ENCODE assay signal across 16 cellular contexts in the genomic region with DNA sequence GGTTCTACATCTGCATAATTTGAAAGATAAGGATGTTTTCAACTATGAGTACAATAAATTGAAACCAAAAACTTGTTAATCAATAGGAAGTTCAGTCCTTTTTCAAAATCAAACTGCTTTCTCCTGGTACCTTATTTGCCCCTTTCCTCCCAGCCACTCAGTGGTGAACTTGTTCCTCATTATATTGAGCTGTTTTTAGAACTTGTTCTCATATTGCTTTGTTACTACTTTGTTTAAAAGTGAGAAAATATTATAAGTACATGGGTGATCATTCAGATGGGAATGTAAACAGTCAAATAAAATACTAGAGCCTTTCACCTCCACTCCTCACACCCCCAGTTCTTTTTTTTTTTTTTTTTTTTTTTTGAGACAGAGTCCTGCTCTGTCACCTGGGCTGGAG. TPM values are rescaled to one million over a fixed set of nuclear protein-coding genes. Genes with fewer than 3 reads are reported as not detected.
A peak's percentile ranks its signal among the peaks of the same experiment; 100 is the strongest.
DNase-seq lines count a peak whose midpoint lies in the region; ATAC-seq and TF ChIP-seq lines count a peak whose summit lies in the region.
"Had no signal": no experiment of that assay in that cellular context is flagged by ENCODE, and none has a peak within 500 bp of the region (broad histone marks: within the 10 kb centered on the region; RNA-seq: fewer than 3 reads in every experiment).

No MANE protein-coding gene starts in this region.

- no peak overlapping the region for H3K27ac ChIP-seq in CD4-positive, alpha-beta T cell (ENCODE audit: low read depth, low read length)
- H3K27ac ChIP-seq in left lung (no peak overlapping the region), gastrocnemius medialis (peak overlapping the region in 3 of 4 donors; percentile 14 to 76 (median 16)), suprapubic skin (no peak overlapping the region), uterus (no peak overlapping the region)
- H3K27ac ChIP-seq: BLaER1 treated with 17β-estradiol and CSF1 and Interleukin-3, amounts not matched to agents 10 nM and 100 nM had no signal

- H3K9me3 Mint-ChIP-seq in CD4-positive, alpha-beta T cell, result no peaks in the 10 kb centered on the region
- no peaks in the 10 kb centered on the region for H3K9me3 Mint-ChIP-seq in activated T-helper 17 cell treated with anti-CD3 and anti-CD28 coated beads, Interleukin-2, amount 50 U/mL, for 72 hours
- H3K9me3 Mint-ChIP-seq: CD4-positive, CD25-positive, alpha-beta regulatory T cell; H9 had no signal

- intact Hi-C loops in CD4-positive, alpha-beta T cell (cut with DNase I, micrococcal nuclease), result no loop called here
- intact Hi-C loops in left lung (cut with DNase I), result no loop called here
- intact Hi-C loops in gastrocnemius medialis (cut with DNase I; ENCODE audit: low total_unique reads), result loop anchor here (5.0 kb wide), 1 partner anchor 181 kb away; the partner anchor contains the start of gene DNAJB6
- intact Hi-C loops in uterus (cut with DNase I; ENCODE audit: low total_unique reads), result no loop called here

- in situ Hi-C loops in gastrocnemius medialis (cut with MboI; ENCODE audit: low sequenced_read_pairs in 4 of 4), result no loop called here

- TF ChIP-seq POLR2A in gastrocnemius medialis (IDR thresholded peaks at IDR 0.05) (no peak), suprapubic skin (IDR thresholded peaks at IDR 0.05) (no peak), uterus (IDR thresholded peaks at IDR 0.05) (no peak)

- TF ChIP-seq CTCF in CD4-positive, alpha-beta T cell (IDR thresholded peaks at IDR 0.05), result no peak
- no peak for TF ChIP-seq CTCF in left lung (IDR thresholded peaks at IDR 0.05)
- TF ChIP-seq CTCF in gastrocnemius medialis (IDR thresholded peaks at IDR 0.05 in 4 of 5, conservative IDR thresholded peaks at IDR 0.05 in 1 of 5), result no peak
- TF ChIP-seq CTCF in suprapubic skin (IDR thresholded peaks at IDR 0.05), result no peak
- TF ChIP-seq CTCF in uterus (IDR thresholded peaks at IDR 0.05), result no peak

- H3K36me3 ChIP-seq in left lung, result no peaks in the 10 kb centered on the region
- no peaks in the 10 kb centered on the region for H3K36me3 ChIP-seq in gastrocnemius medialis
- no peaks in the 10 kb centered on the region for H3K36me3 ChIP-seq in suprapubic skin
- H3K36me3 ChIP-seq in uterus, result no peaks in the 10 kb centered on the region

- no peak for TF ChIP-seq EP300 in suprapubic skin (IDR thresholded peaks at IDR 0.05)

- peaks cover 34% of the 10 kb centered on the region for H3K36me3 Mint-ChIP-seq in CD4-positive, alpha-beta T cell (ENCODE audit: low read depth)
- peaks cover 42% of the 10 kb centered on the region for H3K36me3 Mint-ChIP-seq in activated T-helper 17 cell treated with anti-CD3 and anti-CD28 coated beads, Interleukin-2, amount 50 U/mL, for 72 hours (ENCODE audit: low read depth)

- H3K4me1 ChIP-seq in left lung, result peaks cover 4 to 8% of the 10 kb centered on the region in 2 donors
- H3K4me1 ChIP-seq in gastrocnemius medialis, result peaks cover 71 to 76% of the 10 kb centered on the region in 2 donors
- H3K4me1 ChIP-seq in suprapubic skin, result peaks cover 2% of the 10 kb centered on the region
- H3K4me1 ChIP-seq in uterus, result no peaks in the 10 kb centered on the region

- no peak for ATAC-seq in CD4-positive, alpha-beta T cell (ENCODE audit: poor library complexity)
- no peak for ATAC-seq in activated T-helper 17 cell treated with anti-CD3 and anti-CD28 coated beads, Interleukin-2, amount 50 U/mL, for 72 hours (replicated peaks)
- ATAC-seq in left lung (peak; percentile 64), gastrocnemius medialis (no peak)
- ATAC-seq: HepG2 had no signal

- H3K9me3 ChIP-seq in CD4-positive, alpha-beta T cell (ENCODE audit: control insufficient read depth, low read length), result no peaks in the 10 kb centered on the region
- H3K9me3 ChIP-seq in left lung (no peaks in the 10 kb centered on the region), gastrocnemius medialis (no peaks in the 10 kb centered on the region), suprapubic skin (no peaks in the 10 kb centered on the region), uterus (no peaks in the 10 kb centered on the region)

- H3K4me3 ChIP-seq in left lung, result no peak overlapping the region
- H3K4me3 ChIP-seq in gastrocnemius medialis, result no peak overlapping the region
- no peak overlapping the region for H3K4me3 ChIP-seq in suprapubic skin
- H3K4me3 ChIP-seq in uterus, result no peak overlapping the region
- H3K4me3 ChIP-seq: BLaER1 treated with 17β-estradiol and CSF1 and Interleukin-3, amounts not matched to agents 10 nM and 100 nM had no signal

- peak overlapping the region; percentile 42 for H3K27ac Mint-ChIP-seq in CD4-positive, alpha-beta T cell
- peak overlapping the region; percentile 65 for H3K27ac Mint-ChIP-seq in activated T-helper 17 cell treated with anti-CD3 and anti-CD28 coated beads, Interleukin-2, amount 50 U/mL, for 72 hours

- no peak overlapping the region for H3K4me3 Mint-ChIP-seq in CD4-positive, alpha-beta T cell
- no peak overlapping the region for H3K4me3 Mint-ChIP-seq in activated T-helper 17 cell treated with anti-CD3 and anti-CD28 coated beads, Interleukin-2, amount 50 U/mL, for 72 hours
- H3K4me3 Mint-ChIP-seq: CD4-positive, CD25-positive, alpha-beta regulatory T cell; H9 had no signal

- peaks cover 79% of the 10 kb centered on the region for H3K4me1 Mint-ChIP-seq in CD4-positive, alpha-beta T cell (ENCODE audit: low read depth)
- H3K4me1 Mint-ChIP-seq in activated T-helper 17 cell treated with anti-CD3 and anti-CD28 coated beads, Interleukin-2, amount 50 U/mL, for 72 hours, result peaks cover 20% of the 10 kb centered on the region

- H3K27me3 Mint-ChIP-seq in CD4-positive, alpha-beta T cell, result no peaks in the 10 kb centered on the region
- no peaks in the 10 kb centered on the region for H3K27me3 Mint-ChIP-seq in activated T-helper 17 cell treated with anti-CD3 and anti-CD28 coated beads, Interleukin-2, amount 50 U/mL, for 72 hours
- H3K27me3 Mint-ChIP-seq: CD4-positive, CD25-positive, alpha-beta regulatory T cell had no signal

- H3K27me3 ChIP-seq in CD4-positive, alpha-beta T cell (ENCODE audit: control insufficient read depth, insufficient read depth, low read length), result no peaks in the 10 kb centered on the region
- H3K27me3 ChIP-seq in left lung (no peaks in the 10 kb centered on the region), gastrocnemius medialis (no peaks in the 10 kb centered on the region), suprapubic skin (no peaks in the 10 kb centered on the region), uterus (no peaks in the 10 kb centered on the region)
- H3K27me3 ChIP-seq: BLaER1 treated with 17β-estradiol and CSF1 and Interleukin-3, amounts not matched to agents 10 nM and 100 nM had no signal

- DNase-seq in CD4-positive, alpha-beta T cell, result no peak
- DNase-seq in left lung (no peak), gastrocnemius medialis (no peak), suprapubic skin (ENCODE audit: low spot score in 2 of 2) (no peak), uterus (no peak), activated gamma-delta T cell treated with Interleukin-2 at 50 U/mL for 16 hours (no peak)
- DNase-seq: 8988T; Calu3; CD4-positive, CD25-positive, alpha-beta regulatory T cell; DND-41; GDM1; GOT3; H9 had no signal

- CTCF ChIA-PET in CD4-positive, alpha-beta T cell (lab: Charles Lee), result no interaction called here

- POLR2A ChIA-PET in CD4-positive, alpha-beta T cell (lab: Charles Lee), result no interaction called here

RNA-seq across cellular contexts. Expression of gene UBE3C, which starts 17.2 kb away (rescaled TPM):
- 10 to 100 TPM; 30.8 to 32.3 TPM for total RNA-seq in CD4-positive, alpha-beta T cell
- total RNA-seq in activated T-helper 17 cell treated with anti-CD3 and anti-CD28 coated beads, Interleukin-2, amount 50 U/mL, for 72 hours, result 10 to 100 TPM; 58.8 to 75.9 TPM
- total RNA-seq in left lung (10 to 100 TPM; 55.3 to 68.9 TPM), gastrocnemius medialis (100 to 1,000 TPM in 1 of 4 donors, 10 to 100 TPM in 3; 64.4 to 123 (median 76.3) TPM), suprapubic skin (10 to 100 TPM; 66.2 to 88.1 (median 77.8) TPM), uterus (100 to 1,000 TPM in 2 of 4 donors, 10 to 100 TPM in 2; 54.1 to 121 (median 91.7) TPM)

Comparison
In these comparisons a context has a peak if more than half of its experiments do, and no peak if none do; other contexts are left out.
1. H3K27ac ChIP-seq: peak in gastrocnemius medialis (3 of 4); none in CD4-positive, alpha-beta T cell (single experiment), left lung (0 of 2), suprapubic skin (single experiment) and uterus (0 of 2).